Comparison of ENCODE assay signal across 13 cellular contexts in genomic region chr9:81664638-81665513, GRCh38. TPM values are rescaled to one million over a fixed set of nuclear protein-coding genes. Genes with fewer than 3 reads are reported as not detected.
A peak's percentile ranks its signal among the peaks of the same experiment; 100 is the strongest.
DNase-seq lines count a peak whose midpoint lies in the region; ATAC-seq, FAIRE-seq and TF ChIP-seq lines count a peak whose summit lies in the region.
"Had no signal": no experiment of that assay in that cellular context is flagged by ENCODE, and none has a peak within 500 bp of the region (broad histone marks: within the 10 kb centered on the region; RNA-seq: fewer than 3 reads in every experiment).

No MANE protein-coding gene starts in this region.

- H3K9me3 Mint-ChIP-seq in neural progenitor cell = peaks cover 6% of the 10 kb centered on the region
- H3K9me3 Mint-ChIP-seq: activated T-cell treated with anti-CD3 and anti-CD28 coated beads, Interleukin-2, amount 50 U/mL, for 24 hours had no signal

- DNase-seq in H1 (ENCODE audit: low read depth in 1 of 2, low spot score in 2 of 2) = no peak
- no peak for DNase-seq in neural progenitor cell (ENCODE audit: low spot score)
- DNase-seq in ecto neural progenitor cell (ENCODE audit: low spot score) = no peak
- DNase-seq in activated T-cell treated with anti-CD3 and anti-CD28 coated beads, Interleukin-2, amount 50 U/mL, for 1 hour = no peak
- DNase-seq in GM19239 (ENCODE audit: insufficient read length, low spot score) = no peak
- no peak for DNase-seq in activated CD4-positive, alpha-beta T cell treated with anti-CD3 and anti-CD28 coated beads, Interleukin-2, amount 50 U/mL, for 1 hour
- DNase-seq: activated T-cell treated with anti-CD3 and anti-CD28 coated beads, Interleukin-2, amount 50 U/mL, for 24 hours; C1 segment of cervical spinal cord; NCI-H226; SIG-M5 had no signal

- CTCF ChIA-PET in H1 (lab: Charles Lee; ENCODE audit: partially characterized antibody) = interaction anchor here (0.6 to 1.2 kb wide), 3 partner anchors 19 to 1238 kb away, joined by 3 to 4 read pairs (median 3); no protein-coding TSS in a partner anchor

- H4K20me1 ChIP-seq in H1 (replicated peaks in 1 of 2; ENCODE audit: control insufficient read depth in 1 of 2, insufficient read depth in 2 of 2, low read length in 2 of 2) = peaks cover 3 to 12% of the 10 kb centered on the region in 2 experiments
- H4K20me1 ChIP-seq in neural progenitor cell (ENCODE audit: low read depth) = peaks cover 10% of the 10 kb centered on the region

- no peak overlapping the region for H2BK20ac ChIP-seq in H1 (ENCODE audit: low read length)

- no peak overlapping the region for H3K4me3 ChIP-seq in HUES6 (ENCODE audit: low read depth, low read length)
- H3K4me3 ChIP-seq in H1 (ENCODE audit: extremely low read depth in 1 of 4, insufficient read depth in 2 of 4, low read depth in 3 of 4, low read length in 4 of 4) = peak overlapping the region in 1 of 4 experiments; percentile 22; a peak in 3 of 8 replicates
- H3K4me3 ChIP-seq in neural progenitor cell = no peak overlapping the region

- H3K4me3 Mint-ChIP-seq in neural progenitor cell = peak overlapping the region; percentile 3
- H3K4me3 Mint-ChIP-seq: activated T-cell treated with anti-CD3 and anti-CD28 coated beads, Interleukin-2, amount 50 U/mL, for 24 hours had no signal

- H3K4me1 ChIP-seq in HUES6 (ENCODE audit: control insufficient read depth, insufficient read depth, low read length) = peaks cover 42% of the 10 kb centered on the region
- peaks cover 7 to 26% (median 12%) of the 10 kb centered on the region in 4 experiments for H3K4me1 ChIP-seq in H1 (replicated peaks in 1 of 4; ENCODE audit: control insufficient read depth in 3 of 4, insufficient read depth in 4 of 4, low read length in 3 of 4)
- peaks cover 63% of the 10 kb centered on the region for H3K4me1 ChIP-seq in neural progenitor cell

- no peak overlapping the region for H4K8ac ChIP-seq in H1 (ENCODE audit: extremely low read depth, insufficient read depth, low read length)

- H2AFZ ChIP-seq in H1 (ENCODE audit: low read length) (no peak overlapping the region), neural progenitor cell (replicated peaks) (no peak overlapping the region)

- no peak overlapping the region for H3K23ac ChIP-seq in H1 (ENCODE audit: insufficient read length)

- H3K4me1 Mint-ChIP-seq in neural progenitor cell = peaks cover 70% of the 10 kb centered on the region

- TF ChIP-seq CTCF in H1 (IDR thresholded peaks at IDR 0.05; ENCODE audit: control extremely low read depth in 1 of 3, insufficient read depth in 1 of 3, low read depth in 1 of 3, low read length in 3 of 3) (no peak), neural progenitor cell (IDR thresholded peaks at IDR 0.05) (no peak)

- H4K5ac ChIP-seq in H1 (ENCODE audit: insufficient read length, low read depth, low read length) = peak overlapping the region; percentile 10

- no peak overlapping the region for H3K9ac ChIP-seq in HUES6 (ENCODE audit: low read length)
- no peak overlapping the region for H3K9ac ChIP-seq in H1 (replicated peaks in 1 of 4; ENCODE audit: extremely low read depth in 1 of 4, low read depth in 3 of 4, low read length in 3 of 4)
- H3K9ac ChIP-seq in neural progenitor cell = no peak overlapping the region
- H3K9ac ChIP-seq: KMS-11 had no signal

- POLR2A ChIA-PET in H1 (lab: Charles Lee; ENCODE audit: partially characterized antibody) = interaction anchor here (0.6 to 3.5 kb wide), 11 partner anchors 9 to 225 kb away, joined by 3 to 14 read pairs (median 3); no protein-coding TSS in a partner anchor

- TF ChIP-seq EP300 in H1 (IDR thresholded peaks at IDR 0.05; ENCODE audit: borderline replicate concordance in 1 of 2, low read depth in 2 of 2, low read length in 2 of 2) = no peak

- peak overlapping the region; percentile 66 for H3K18ac ChIP-seq in H1 (ENCODE audit: extremely low read depth, low read length)

- no peak overlapping the region for H3K14ac ChIP-seq in H1 (ENCODE audit: insufficient read length)

- H3K9me3 ChIP-seq in HUES6 (ENCODE audit: control insufficient read depth, insufficient read depth, low read depth, low read length) (no peaks in the 10 kb centered on the region), H1 (ENCODE audit: insufficient read depth in 2 of 2, low read depth in 1 of 2, low read length in 1 of 2) (no peaks in the 10 kb centered on the region), neural progenitor cell (ENCODE audit: low read depth) (no peaks in the 10 kb centered on the region)

- no peaks in the 10 kb centered on the region for H3K27me3 ChIP-seq in HUES6 (ENCODE audit: control insufficient read depth, insufficient read depth, low read length)
- H3K27me3 ChIP-seq in H1 (replicated peaks in 1 of 4; ENCODE audit: control insufficient read depth in 3 of 4, extremely low read depth in 1 of 4, insufficient read depth in 3 of 4, low read length in 3 of 4) = no peaks in the 10 kb centered on the region
- H3K27me3 ChIP-seq in neural progenitor cell = no peaks in the 10 kb centered on the region

- no peak for TF ChIP-seq POLR2A in H1 (IDR thresholded peaks at IDR 0.05; ENCODE audit: control extremely low read depth in 1 of 2, low read depth in 2 of 2, low read length in 2 of 2)

- no peak overlapping the region for H2BK12ac ChIP-seq in H1 (ENCODE audit: low read depth, low read length)

- peaks cover 2% of the 10 kb centered on the region for H3K27me3 Mint-ChIP-seq in neural progenitor cell (ENCODE audit: insufficient read depth, low read depth)
- H3K27me3 Mint-ChIP-seq: activated T-cell treated with anti-CD3 and anti-CD28 coated beads, Interleukin-2, amount 50 U/mL, for 24 hours had no signal

- peak overlapping the region; percentile 39 for H2BK120ac ChIP-seq in H1 (replicated peaks; ENCODE audit: low read depth, low read length)

- no peak overlapping the region for H3K56ac ChIP-seq in H1 (replicated peaks; ENCODE audit: insufficient read length, low read depth, low read length)

- peak overlapping the region; percentile 18 for H4K91ac ChIP-seq in H1 (replicated peaks; ENCODE audit: insufficient read length, low read length)

- peaks cover 35% of the 10 kb centered on the region for H3F3A ChIP-seq in neural progenitor cell (ENCODE audit: low read depth)

- peak overlapping the region; percentile 71; the same call in 1 of the 2 replicates for H2BK5ac ChIP-seq in H1 (ENCODE audit: low read depth, low read length)

- TF ChIP-seq RAD21 in H1 (IDR thresholded peaks at IDR 0.05 in 1 of 2, conservative IDR thresholded peaks at IDR 0.05 in 1 of 2; ENCODE audit: low read depth in 2 of 2, low read length in 2 of 2) = no peak

- peak; percentile 45 for ATAC-seq in GM18520 (IDR thresholded peaks at IDR 0.05; ENCODE audit: unreplicated experiment)

- H3K36me3 ChIP-seq in HUES6 (ENCODE audit: control insufficient read depth, insufficient read depth, low read length) (peaks cover 19% of the 10 kb centered on the region), H1 (ENCODE audit: control insufficient read depth in 2 of 4, insufficient read depth in 4 of 4, low read length in 3 of 4) (peaks cover 0 to 8% (median 3%) of the 10 kb centered on the region in 4 experiments; a peak in 2 of 8 replicates), neural progenitor cell (no peaks in the 10 kb centered on the region)

- H2BK15ac ChIP-seq in H1 (ENCODE audit: low read length) = no peak overlapping the region

- no peaks in the 10 kb centered on the region; the same call in none of the 2 replicates for H3K79me1 ChIP-seq in H1 (ENCODE audit: low read depth, low read length)

- H3K4me2 ChIP-seq in H1 (ENCODE audit: insufficient read depth in 1 of 2, low read depth in 2 of 2, low read length in 2 of 2) (peak overlapping the region; percentile 27 to 50), neural progenitor cell (peak overlapping the region; percentile 68)
- H3K4me2 ChIP-seq: KMS-11 had no signal

- FAIRE-seq in H1 (lab: Jason Lieb, UNC) (no peak), GM19239 (lab: Jason Lieb, UNC) (no peak)

- peak overlapping the region; percentile 10 for H3K4ac ChIP-seq in H1 (replicated peaks; ENCODE audit: insufficient read length, low read depth, low read length)

- H3K27ac Mint-ChIP-seq in neural progenitor cell = peak overlapping the region; percentile 31
- H3K27ac Mint-ChIP-seq: activated T-cell treated with anti-CD3 and anti-CD28 coated beads, Interleukin-2, amount 50 U/mL, for 24 hours had no signal

- H3K79me2 ChIP-seq in H1 (ENCODE audit: control insufficient read depth in 1 of 2, insufficient read depth in 2 of 2, low read length in 2 of 2) = peaks cover 19 to 84% of the 10 kb centered on the region in 2 experiments
- peaks cover 95% of the 10 kb centered on the region for H3K79me2 ChIP-seq in neural progenitor cell (ENCODE audit: low read depth)

- peaks cover 23% of the 10 kb centered on the region for H3K36me3 Mint-ChIP-seq in neural progenitor cell

- H3K27ac ChIP-seq in HUES6 (ENCODE audit: low read depth, low read length) = peak overlapping the region; percentile 27; the same call in 1 of the 2 replicates
- H3K27ac ChIP-seq in H1 (ENCODE audit: low read depth, low read length) = 0 out of 2 replicates have a peak overlapping the region, but pooled peaks have one; percentile 6
- peak overlapping the region; percentile 91 for H3K27ac ChIP-seq in neural progenitor cell
- H3K27ac ChIP-seq: KMS-11 had no signal

- H3K23me2 ChIP-seq in H1 (ENCODE audit: low read depth, low read length) = no peaks in the 10 kb centered on the region

- 0 out of 2 replicates have a peak overlapping the region, but pooled peaks have one; percentile 4 for H2AK5ac ChIP-seq in H1 (ENCODE audit: low read depth, low read length)

- 65% methylated on average over 8 of the region's 8 CpGs; no CpG with 5 or more reads in 1 of the 2 experiments for WGBS in H1 (ENCODE audit: extremely low coverage in 1 of 2, insufficient coverage in 1 of 2, insufficient read length in 1 of 2, insufficient replicate concordance in 2 of 2, low coverage in 1 of 2, low lambda C conversion rate in 2 of 2, missing lambda C conversion rate in 1 of 2), 2 experiments

TF ChIP-seq in H1, 55 proteins besides CTCF, POLR2A, EP300 and RAD21 (continues in another document):
- no peak for TF ChIP-seq CEBPB (IDR thresholded peaks at IDR 0.05; ENCODE audit: low read depth, low read length)
- no peak for TF ChIP-seq BRCA1 (IDR thresholded peaks at IDR 0.05; ENCODE audit: low read depth, low read length)

RNA-seq across cellular contexts. Expression of gene TLE1, which starts 24.5 kb away (rescaled TPM):
- total RNA-seq in H1 (2021; fragmentation: NEBNext Ultra II Directional; extraction: Animal tissue kit (Norgen Biotek cat#: 25700)) = 91.0 and 91.6 TPM in 2 replicates
- 81.8 and 84.6 TPM in 2 replicates for polyA plus RNA-seq in H1 (2011; rRNA removed)
- polyA plus RNA-seq in H1 (2011; cell fraction: cytosol; rRNA removed) = 69.1 TPM
- 88.5 TPM for polyA plus RNA-seq in H1 (2011; cell fraction: nucleus; rRNA removed)
- 56.7 to 72.7 TPM (median 64.8 TPM) in 4 replicates for polyA plus RNA-seq in H1 (2012, experiment 1 of 2)
- polyA plus RNA-seq in H1 (2012, experiment 2 of 2) = 56.8 TPM
- 69.7 TPM for polyA plus RNA-seq in H1 (2013, experiment 1 of 2)
- 70.8 TPM for polyA plus RNA-seq in H1 (2013, experiment 2 of 2)
- polyA minus RNA-seq in H1 (2011; rRNA and poly(A)+ RNA removed) = 89.8 and 93.5 TPM in 2 replicates
- 52.8 TPM for polyA minus RNA-seq in H1 (2011; cell fraction: cytosol; rRNA and poly(A)+ RNA removed)
- polyA minus RNA-seq in H1 (2011; cell fraction: nucleus; rRNA and poly(A)+ RNA removed) = 89.2 TPM
- 51.9 and 54.7 TPM in 2 replicates for total RNA-seq in neural progenitor cell (ENCODE audit: low replicate concordance)

Comparison
In these comparisons a context has a peak if more than half of its experiments do, and no peak if none do; other contexts are left out.
1. H3K27ac ChIP-seq: peak in every context shown above with its lines; median percentile 91 in neural progenitor cell; 27 in HUES6; 6 in H1.